ENCODE assay signal across 21 cellular contexts in the genomic region with DNA sequence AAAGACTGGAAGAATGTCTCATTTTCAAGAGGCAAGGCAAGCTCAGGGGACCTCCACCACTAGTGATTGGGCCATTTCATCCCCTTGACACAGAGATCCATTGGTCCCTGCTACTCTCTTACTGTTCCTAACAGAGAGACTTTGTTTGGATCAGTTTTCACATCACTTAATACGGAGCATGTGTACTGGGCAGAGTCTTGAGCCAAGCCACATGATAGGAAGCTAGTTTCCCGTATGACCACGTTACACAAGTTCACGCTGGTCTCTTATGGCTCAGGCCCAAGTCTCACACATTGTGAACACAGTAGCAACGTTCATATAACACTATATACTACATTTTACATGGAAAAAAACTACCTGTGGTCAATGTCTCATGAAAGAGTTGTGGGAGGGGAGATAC.
A peak's percentile ranks its signal among the peaks of the same experiment; 100 is the strongest.
DNase-seq lines count a peak whose midpoint lies in the region; ATAC-seq, FAIRE-seq and TF ChIP-seq lines count a peak whose summit lies in the region.
"Had no signal": no experiment of that assay in that cellular context is flagged by ENCODE, and none has a peak within 500 bp of the region (broad histone marks: within the 10 kb centered on the region; RNA-seq: fewer than 3 reads in every experiment).

No MANE protein-coding gene starts in this region.

- H3K36me3 Mint-ChIP-seq in activated naive CD4-positive, alpha-beta T cell treated with anti-CD3 and anti-CD28 coated beads for 36 hours (ENCODE audit: low read depth), result no peaks in the 10 kb centered on the region
- H3K36me3 Mint-ChIP-seq: CD14-positive monocyte, T-cell had no signal

- no peak for TF ChIP-seq EP300 in A549 (IDR thresholded peaks at IDR 0.05)

- no peaks in the 10 kb centered on the region for H3K4me1 Mint-ChIP-seq in activated naive CD4-positive, alpha-beta T cell treated with anti-CD3 and anti-CD28 coated beads for 36 hours (ENCODE audit: low read depth)
- H3K4me1 Mint-ChIP-seq: CD14-positive monocyte, neural crest cell, T-cell had no signal

- no peak overlapping the region for H3K4me3 ChIP-seq in A549
- H3K4me3 ChIP-seq: K562, suprapubic skin had no signal

- no peak for ATAC-seq in A549
- ATAC-seq in left lobe of liver, result peak; percentile 26
- ATAC-seq: K562, T-cell had no signal

- no peak for FAIRE-seq in A549 (lab: Jason Lieb, UNC)
- no peak for FAIRE-seq in HTR-8/SVneo (lab: Jason Lieb, UNC)
- FAIRE-seq: K562 had no signal

- WGBS in A549 (ENCODE audit: missing lambda C conversion rate), result 89% methylated on average over 5 of the region's 5 CpGs

- TF ChIP-seq CTCF in A549 (IDR thresholded peaks at IDR 0.05), result no peak

- H3K9me3 Mint-ChIP-seq in activated naive CD4-positive, alpha-beta T cell treated with anti-CD3 and anti-CD28 coated beads for 36 hours, result peaks cover 2% of the 10 kb centered on the region

- H3K9me3 ChIP-seq in A549, result peaks cover 31% of the 10 kb centered on the region
- H3K9me3 ChIP-seq: suprapubic skin had no signal

- H3K4me3 Mint-ChIP-seq in activated naive CD4-positive, alpha-beta T cell treated with anti-CD3 and anti-CD28 coated beads for 36 hours, result no peak overlapping the region
- H3K4me3 Mint-ChIP-seq: CD14-positive monocyte, neural crest cell, T-cell had no signal

- peaks cover 22% of the 10 kb centered on the region for H3K4me1 ChIP-seq in A549
- H3K4me1 ChIP-seq: suprapubic skin had no signal

- CTCF ChIA-PET in A549 (lab: Yijun Ruan, JAX), result interaction anchor here (1.5 to 2.5 kb wide), 3 partner anchors 8 to 44 kb away, joined by 6 to 10 read pairs (median 10); no protein-coding TSS in a partner anchor
- CTCF ChIA-PET in activated naive CD4-positive, alpha-beta T cell treated with anti-CD3 and anti-CD28 coated beads for 36 hours (lab: Charles Lee), result no interaction called here

- H3K27me3 Mint-ChIP-seq in activated naive CD4-positive, alpha-beta T cell treated with anti-CD3 and anti-CD28 coated beads for 36 hours (ENCODE audit: low read depth), result peaks cover 27% of the 10 kb centered on the region
- H3K27me3 Mint-ChIP-seq: progenitor cell of endocrine pancreas had no signal

- no peak overlapping the region for H3K4me2 ChIP-seq in A549

- DNase-seq in A549 (ENCODE audit: low read depth in 1 of 2, low spot score in 1 of 2), result no peak
- DNase-seq in NCI-H226, result peak; percentile 27
- DNase-seq in fibroblast of gingiva (ENCODE audit: low read depth), result peak; percentile 2
- DNase-seq in left lobe of liver (ENCODE audit: low spot score), result no peak
- no peak for DNase-seq in HTR-8/SVneo (ENCODE audit: insufficient read length, low spot score)
- no peak for DNase-seq in AG08396 (ENCODE audit: low spot score)
- DNase-seq in H4 (ENCODE audit: low spot score), result no peak
- DNase-seq in activated naive CD4-positive, alpha-beta T cell treated with anti-CD3 and anti-CD28 coated beads for 36 hours, result no peak
- DNase-seq: activated CD4-positive, alpha-beta T cell treated with anti-CD3 and anti-CD28 coated beads for 48 hours; activated effector memory CD4-positive, alpha-beta T cell treated with Interleukin-2 at 50 U/mL for 16 hours; central memory CD4-positive, alpha-beta T cell; kidney glomerular epithelial cell; NCI-H1694; NCI-H2227 treated with DMSO at 0.1 percent for 48 hours; RPMI8226; T-cell had no signal

- POLR2A ChIA-PET in A549 (lab: Yijun Ruan, JAX), result no interaction called here

- intact Hi-C loops in activated naive CD4-positive, alpha-beta T cell treated with anti-CD3 and anti-CD28 coated beads for 36 hours (cut with micrococcal nuclease), result no loop called here

- peak overlapping the region; percentile 79 to 85 for H3K27ac ChIP-seq in A549
- H3K27ac ChIP-seq: suprapubic skin had no signal

- no peak overlapping the region for H3K27ac Mint-ChIP-seq in activated naive CD4-positive, alpha-beta T cell treated with anti-CD3 and anti-CD28 coated beads for 36 hours
- H3K27ac Mint-ChIP-seq: CD14-positive monocyte, progenitor cell of endocrine pancreas, T-cell had no signal

- no peak for TF ChIP-seq RAD21 in A549 (conservative IDR thresholded peaks at IDR 0.05 in 1 of 2, IDR thresholded peaks at IDR 0.05 in 1 of 2)

- TF ChIP-seq POLR2A in A549 (IDR thresholded peaks at IDR 0.05; ENCODE audit: low read length), result no peak

TF ChIP-seq in A549, 52 proteins besides CTCF, POLR2A, EP300 and RAD21:
- TF ChIP-seq RNF2 (IDR thresholded peaks at IDR 0.05; ENCODE audit: borderline replicate concordance, low read depth), result no peak
- TF ChIP-seq NR3C1 (IDR thresholded peaks at IDR 0.05), result no peak
- TF ChIP-seq, protein P1, sequence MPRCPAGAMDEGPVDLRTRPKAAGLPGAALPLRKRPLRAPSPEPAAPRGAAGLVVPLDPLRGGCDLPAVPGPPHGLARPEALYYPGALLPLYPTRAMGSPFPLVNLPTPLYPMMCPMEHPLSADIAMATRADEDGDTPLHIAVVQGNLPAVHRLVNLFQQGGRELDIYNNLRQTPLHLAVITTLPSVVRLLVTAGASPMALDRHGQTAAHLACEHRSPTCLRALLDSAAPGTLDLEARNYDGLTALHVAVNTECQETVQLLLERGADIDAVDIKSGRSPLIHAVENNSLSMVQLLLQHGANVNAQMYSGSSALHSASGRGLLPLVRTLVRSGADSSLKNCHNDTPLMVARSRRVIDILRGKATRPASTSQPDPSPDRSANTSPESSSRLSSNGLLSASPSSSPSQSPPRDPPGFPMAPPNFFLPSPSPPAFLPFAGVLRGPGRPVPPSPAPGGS (IDR thresholded peaks at IDR 0.05), result no peak
- no peak for TF ChIP-seq NPAS2 (CRISPR knock-in tag; IDR thresholded peaks at IDR 0.05; ENCODE audit: borderline replicate concordance)
- TF ChIP-seq FOSB (CRISPR knock-in tag; IDR thresholded peaks at IDR 0.05), result no peak
- TF ChIP-seq TP53 (CRISPR knock-in tag; IDR thresholded peaks at IDR 0.05), result no peak
- TF ChIP-seq MYC (IDR thresholded peaks at IDR 0.05; ENCODE audit: borderline replicate concordance, low read length), result no peak
- TF ChIP-seq FOXS1 (CRISPR knock-in tag; IDR thresholded peaks at IDR 0.05), result no peak
- TF ChIP-seq HEYL (CRISPR knock-in tag; IDR thresholded peaks at IDR 0.05), result no peak
- TF ChIP-seq JUNB (IDR thresholded peaks at IDR 0.05), result no peak
- no peak for TF ChIP-seq CHD2 (IDR thresholded peaks at IDR 0.05; ENCODE audit: low read length, partially characterized antibody)
- no peak for TF ChIP-seq CHD4 (IDR thresholded peaks at IDR 0.05; ENCODE audit: borderline replicate concordance)
- TF ChIP-seq PHF8 (IDR thresholded peaks at IDR 0.05; ENCODE audit: borderline replicate concordance, low read depth), result no peak
- no peak for TF ChIP-seq CEBPB (IDR thresholded peaks at IDR 0.05)
- no peak for TF ChIP-seq MAZ (IDR thresholded peaks at IDR 0.05; ENCODE audit: borderline replicate concordance, low read depth, low read length)

Comparison
In these comparisons a context has a peak if more than half of its experiments do, and no peak if none do; other contexts are left out.
1. DNase-seq: peak in NCI-H226 (single experiment) and fibroblast of gingiva (single experiment); none in A549 (0 of 2), left lobe of liver (single experiment), HTR-8/SVneo (single experiment), AG08396 (single experiment), H4 (single experiment) and activated naive CD4-positive, alpha-beta T cell treated with anti-CD3 and anti-CD28 coated beads for 36 hours (single experiment).